13 cellular contexts compared by ENCODE assay signal in genomic region chr7:139081584-139081983, GRCh38.
"Had no signal": no experiment of that assay in that cellular context is flagged by ENCODE, and none has a peak within 500 bp of the region (broad histone marks: within the 10 kb centered on the region; RNA-seq: fewer than 3 reads in every experiment).

No MANE protein-coding gene starts in this region.

- H3K27me3 ChIP-seq: hepatocyte, neutrophil, thyroid gland, uterus had no signal

- ATAC-seq: WTC11 had no signal

- H3K4me1 ChIP-seq: thyroid gland, uterus had no signal

- H3K4me1 Mint-ChIP-seq: WTC11 had no signal

- H3K27ac ChIP-seq: hepatocyte, neutrophil, SK-N-MC, thyroid gland, uterus had no signal

- DNase-seq: activated CD4-positive, alpha-beta T cell treated with anti-CD3 and anti-CD28 coated beads, Interleukin-2, amount 50 U/mL, for 4 hours; activated gamma-delta T cell treated with Interleukin-2 at 50 U/mL for 16 hours; anterior cingulate cortex; dermis blood vessel endothelial cell; retina; T-helper 1 cell; thyroid gland; uterus had no signal

- H3K4me3 Mint-ChIP-seq: WTC11 had no signal

- H3K4me3 ChIP-seq: hepatocyte, SK-N-MC, skin epidermis, thyroid gland, uterus had no signal

- H3K9me3 ChIP-seq: neutrophil, thyroid gland, uterus had no signal
